In genomic region chr12:57430117-57430930, GRCh38 we compare ENCODE assay signal across 8 cellular contexts. TPM values are rescaled to one million over a fixed set of nuclear protein-coding genes. Genes with fewer than 3 reads are reported as not detected.
DNase-seq lines count a peak whose midpoint lies in the region; ATAC-seq and TF ChIP-seq lines count a peak whose summit lies in the region.

No MANE protein-coding gene starts in this region.

- peak overlapping the region; percentile 97 for H3K27ac ChIP-seq in VCaP
- peak overlapping the region; percentile 83 for H3K27ac ChIP-seq in endodermal cell (ENCODE audit: low read depth, low read length)
- H3K27ac ChIP-seq in mucosa of rectum (ENCODE audit: low read depth in 2 of 2, low read length in 2 of 2), result peak overlapping the region; percentile 87 to 91
- peak overlapping the region; percentile 91 to 99 (median 94) for H3K27ac ChIP-seq in upper lobe of left lung

- DNase-seq in NCI-H2227 (lab: John Stamatoyannopoulos, UW; ENCODE audit: unreplicated experiment), result peak; percentile 31
- DNase-seq in NCI-H2227 treated with DMSO at 0.1 percent for 48 hours (lab: John Stamatoyannopoulos, UW), result no peak
- peak; percentile 90 for DNase-seq in endodermal cell
- DNase-seq in upper lobe of left lung, result peak in 1 of 2 donors; percentile 51

- H3K27me3 ChIP-seq in endodermal cell (ENCODE audit: control insufficient read depth, insufficient read depth, low read length, poor library complexity, severe bottlenecking) (no peaks in the 10 kb centered on the region), mucosa of rectum (ENCODE audit: control insufficient read depth in 2 of 2, insufficient read depth in 2 of 2, low read length in 2 of 2) (no peaks in the 10 kb centered on the region), upper lobe of left lung (no peaks in the 10 kb centered on the region)

- H3K9me3 ChIP-seq in endodermal cell (ENCODE audit: control insufficient read depth, low read length) (no peaks in the 10 kb centered on the region), mucosa of rectum (ENCODE audit: control insufficient read depth in 2 of 2, low read length in 2 of 2) (no peaks in the 10 kb centered on the region), upper lobe of left lung (no peaks in the 10 kb centered on the region)

- H3K9ac ChIP-seq in endodermal cell (ENCODE audit: extremely low read depth, low read length, poor library complexity, severe bottlenecking) (peak overlapping the region; percentile 79), mucosa of rectum (ENCODE audit: low read depth in 1 of 2, low read length in 2 of 2) (peak overlapping the region; percentile 74 to 86)

- H3K9me3 Mint-ChIP-seq in endodermal cell, result no peaks in the 10 kb centered on the region

- H3K36me3 ChIP-seq in endodermal cell (ENCODE audit: control insufficient read depth, insufficient read depth, low read length) (no peaks in the 10 kb centered on the region), mucosa of rectum (ENCODE audit: control insufficient read depth in 2 of 2, insufficient read depth in 2 of 2, low read length in 2 of 2) (peaks cover 0 to 3% of the 10 kb centered on the region in 2 donors), upper lobe of left lung (peaks cover 0 to 5% (median 2%) of the 10 kb centered on the region in 4 donors)

- peak overlapping the region; percentile 96 for H3K27ac Mint-ChIP-seq in endodermal cell

- H3K4me3 Mint-ChIP-seq in endodermal cell, result peak overlapping the region; percentile 80

- H3K27me3 Mint-ChIP-seq in endodermal cell (ENCODE audit: insufficient read depth), result no peaks in the 10 kb centered on the region

- peaks cover 11% of the 10 kb centered on the region for H3K36me3 Mint-ChIP-seq in endodermal cell (ENCODE audit: low read depth)

- no peak for TF ChIP-seq POLR2A in upper lobe of left lung (IDR thresholded peaks at IDR 0.05)

- peak overlapping the region; percentile 92 for H3K4me3 ChIP-seq in endodermal cell (ENCODE audit: low read length)
- peak overlapping the region; percentile 78 to 91 for H3K4me3 ChIP-seq in mucosa of rectum (ENCODE audit: low read length in 2 of 2)
- peak overlapping the region; percentile 72 to 82 (median 77) for H3K4me3 ChIP-seq in upper lobe of left lung

- H3K4me1 Mint-ChIP-seq in endodermal cell, result peaks cover 24% of the 10 kb centered on the region

- H3K4me1 ChIP-seq in endodermal cell (ENCODE audit: control insufficient read depth, insufficient read depth, low read length) (peaks cover 6% of the 10 kb centered on the region), mucosa of rectum (ENCODE audit: control insufficient read depth in 2 of 2, insufficient read depth in 2 of 2, low read length in 2 of 2) (peaks cover 4 to 9% of the 10 kb centered on the region in 2 donors), upper lobe of left lung (peaks cover 3 to 15% (median 11%) of the 10 kb centered on the region in 4 donors)

- WGBS in endodermal cell (ENCODE audit: insufficient coverage in 1 of 2, insufficient read length in 1 of 2), 2 experiments, result 1 to 3% methylated on average over 14 to 74 of the region's 74 CpGs
- 0 to 1% methylated on average over 26 to 51 of the region's 74 CpGs for WGBS in upper lobe of left lung, 2 donors

- TF ChIP-seq RAD21 in Ishikawa (IDR thresholded peaks at IDR 0.05; ENCODE audit: low read depth), result no peak

- TF ChIP-seq EP300 in Ishikawa (IDR thresholded peaks at IDR 0.05; ENCODE audit: borderline replicate concordance) (no peak), upper lobe of left lung (IDR thresholded peaks at IDR 0.05) (no peak)

- ATAC-seq in GM21717 (IDR thresholded peaks at IDR 0.05; ENCODE audit: unreplicated experiment) (peak; percentile 42), upper lobe of left lung (ENCODE audit: low FRiP score in 2 of 2) (peak; percentile 71 to 91)

- TF ChIP-seq CTCF in VCaP (conservative IDR thresholded peaks at IDR 0.05) (0 out of 2 replicates have a peak, but pooled peaks have one; percentile 8), endodermal cell (conservative IDR thresholded peaks at IDR 0.05) (peak; percentile 51), upper lobe of left lung (IDR thresholded peaks at IDR 0.05) (no peak)

TF ChIP-seq in Ishikawa, 13 proteins besides CTCF, POLR2A, EP300 and RAD21:
- TF ChIP-seq TCF12 (IDR thresholded peaks at IDR 0.05; ENCODE audit: low read depth) (no peak), EGR1 (IDR thresholded peaks at IDR 0.05) (no peak), REST (IDR thresholded peaks at IDR 0.05; ENCODE audit: low read depth) (no peak), TEAD4 (IDR thresholded peaks at IDR 0.05) (0 out of 2 replicates have a peak, but pooled peaks have one; percentile 3), TAF1 (IDR thresholded peaks at IDR 0.05; ENCODE audit: low read depth) (no peak), YY1 (IDR thresholded peaks at IDR 0.05; ENCODE audit: low read depth) (0 out of 2 replicates have a peak, but pooled peaks have one; percentile 4), FOXM1 (IDR thresholded peaks at IDR 0.05; ENCODE audit: borderline replicate concordance, low read depth) (no peak), USF1 (IDR thresholded peaks at IDR 0.05) (no peak; the same call in 1 of the 2 replicates), CREB1 (IDR thresholded peaks at IDR 0.05; ENCODE audit: low read depth) (no peak), ZBTB7A (IDR thresholded peaks at IDR 0.05; ENCODE audit: low read depth) (peak; percentile 63; the same call in 1 of the 2 replicates), NFIC (IDR thresholded peaks at IDR 0.05) (no peak), CEBPB (IDR thresholded peaks at IDR 0.05) (no peak), MAX (IDR thresholded peaks at IDR 0.05) (peak; percentile 28)

RNA-seq across cellular contexts. Expression of gene R3HDM2, which starts 0.5 kb away (rescaled TPM):
- total RNA-seq in endodermal cell, result 100 to 1,000 TPM in 1 of 2 donors, 10 to 100 TPM in 1; 82.7 to 116 TPM
- polyA plus RNA-seq in endodermal cell (2013, experiment 1 of 2), result 48.3 TPM
- polyA plus RNA-seq in endodermal cell (2013, experiment 2 of 2), result 38.3 TPM
- 10 to 100 TPM; 39.2 to 94.3 (median 59.2) TPM for total RNA-seq in upper lobe of left lung

RNA-seq across cellular contexts. Expression of gene INHBC, which starts 4.3 kb away (rescaled TPM):
- total RNA-seq in endodermal cell (not detected), upper lobe of left lung (not detected)
- polyA plus RNA-seq in endodermal cell (2013, experiment 1 of 2), result 0.11 TPM
- polyA plus RNA-seq in endodermal cell (2013, experiment 2 of 2), result not detected

RNA-seq across cellular contexts. Expression of gene INHBE, which starts 24.8 kb away (rescaled TPM):
- total RNA-seq in endodermal cell (under 1 TPM; 0.24 to 0.29 TPM), upper lobe of left lung (under 1 TPM in 1 of 6 donors, not detected in 5; 0.11 TPM)
- 5.3 TPM for polyA plus RNA-seq in endodermal cell (2013, experiment 1 of 2)
- polyA plus RNA-seq in endodermal cell (2013, experiment 2 of 2), result 1.9 TPM

RNA-seq across cellular contexts. Expression of gene GLI1, which starts 29.3 kb away (rescaled TPM):
- total RNA-seq in endodermal cell (1 to 10 TPM; 3.4 to 6.4 TPM), upper lobe of left lung (1 to 10 TPM in 2 of 6 donors, under 1 TPM in 2, not detected in 2; 0.69 to 3.0 (median 1.5) TPM)
- polyA plus RNA-seq in endodermal cell (2013, experiment 1 of 2), result 3.6 TPM
- 2.3 TPM for polyA plus RNA-seq in endodermal cell (2013, experiment 2 of 2)

RNA-seq across cellular contexts. Expression of gene ARHGAP9, which starts 49.3 kb away (rescaled TPM):
- 1 to 10 TPM; 1.3 to 1.6 TPM for total RNA-seq in endodermal cell
- polyA plus RNA-seq in endodermal cell (2013, experiment 1 of 2), result 0.82 TPM
- 0.87 TPM for polyA plus RNA-seq in endodermal cell (2013, experiment 2 of 2)
- total RNA-seq in upper lobe of left lung, result 100 to 1,000 TPM in 1 of 6 donors, 10 to 100 TPM in 5; 29.2 to 131 (median 43.7) TPM

Comparison
In these comparisons a context has a peak if more than half of its experiments do, and no peak if none do; other contexts are left out.
1. CTCF ChIP-seq: peak in VCaP (single experiment) and endodermal cell (single experiment); none in upper lobe of left lung (0 of 6).
2. Peak in every context shown above with its lines, with median percentiles within 50 percentile points of each other: H3K27ac ChIP-seq and H3K4me3 ChIP-seq.